ENCODE assay signal across 13 cellular contexts in the genomic region with DNA sequence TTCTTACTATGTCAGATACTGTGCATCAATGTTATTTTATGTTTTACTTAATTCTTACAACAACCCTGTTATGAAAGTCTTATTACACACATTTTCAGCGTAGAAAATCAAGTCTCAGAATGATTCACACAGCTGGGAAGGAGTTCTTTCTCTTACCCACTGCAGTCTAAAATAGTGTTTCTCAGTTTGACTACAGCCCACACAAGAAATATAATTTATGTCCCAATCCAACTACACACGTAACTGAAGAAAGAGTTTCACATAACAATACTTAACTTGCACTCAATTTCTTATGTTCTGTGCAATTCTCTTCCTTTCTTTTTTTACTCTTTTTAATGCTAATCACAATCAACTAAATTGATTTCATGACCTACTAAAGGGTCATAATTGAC.
DNase-seq lines count a peak whose midpoint lies in the region; ATAC-seq lines count a peak whose summit lies in the region.
"Had no signal": no experiment of that assay in that cellular context is flagged by ENCODE, and none has a peak within 500 bp of the region (broad histone marks: within the 10 kb centered on the region; RNA-seq: fewer than 3 reads in every experiment).

No MANE protein-coding gene starts in this region.

- peaks cover 0 to 5% of the 10 kb centered on the region in 2 donors for H3K9me3 Mint-ChIP-seq in activated T-cell treated with anti-CD3 and anti-CD28 coated beads, Interleukin-2, amount 50 U/mL, for 72 hours
- H3K9me3 Mint-ChIP-seq: activated naive CD4-positive, alpha-beta T cell treated with anti-CD3 and anti-CD28 coated beads for 36 hours had no signal

- H3K4me1 Mint-ChIP-seq in activated T-cell treated with anti-CD3 and anti-CD28 coated beads, Interleukin-2, amount 50 U/mL, for 72 hours (ENCODE audit: low read depth), result peaks cover 4% of the 10 kb centered on the region
- H3K4me1 Mint-ChIP-seq: immature natural killer cell had no signal

- H3K27me3 Mint-ChIP-seq in activated T-cell treated with anti-CD3 and anti-CD28 coated beads, Interleukin-2, amount 50 U/mL, for 72 hours (ENCODE audit: low read depth), result no peaks in the 10 kb centered on the region
- H3K27me3 Mint-ChIP-seq: effector memory CD8-positive, alpha-beta T cell had no signal

- ATAC-seq in activated T-cell treated with anti-CD3 and anti-CD28 coated beads, Interleukin-2, amount 50 U/mL, for 72 hours (replicated peaks in 1 of 2), result peak; percentile 44 to 75
- ATAC-seq in HG02678 (IDR thresholded peaks at IDR 0.05; ENCODE audit: unreplicated experiment), result peak; percentile 72
- ATAC-seq in HG03571 (IDR thresholded peaks at IDR 0.05; ENCODE audit: unreplicated experiment), result peak; percentile 64
- ATAC-seq: effector memory CD8-positive, alpha-beta T cell had no signal

- no peak overlapping the region for H3K27ac Mint-ChIP-seq in activated T-cell treated with anti-CD3 and anti-CD28 coated beads, Interleukin-2, amount 50 U/mL, for 72 hours
- H3K27ac Mint-ChIP-seq: activated naive CD4-positive, alpha-beta T cell treated with anti-CD3 and anti-CD28 coated beads for 36 hours; effector memory CD8-positive, alpha-beta T cell; immature natural killer cell had no signal

- no peaks in the 10 kb centered on the region for H3K36me3 Mint-ChIP-seq in activated T-cell treated with anti-CD3 and anti-CD28 coated beads, Interleukin-2, amount 50 U/mL, for 72 hours (ENCODE audit: insufficient read depth in 2 of 2)

- no peak for DNase-seq in activated T-cell treated with anti-CD3 and anti-CD28 coated beads, Interleukin-2, amount 50 U/mL, for 72 hours
- DNase-seq in activated T-cell treated with anti-CD3 and anti-CD28 coated beads, Interleukin-2, amount 50 U/mL, for 1 hour, result no peak
- DNase-seq in putamen (ENCODE audit: low spot score) (peak; percentile 36), NCI-H510A (lab: John Stamatoyannopoulos, UW) (no peak), EL (no peak)
- DNase-seq in stimulated activated CD4-positive, alpha-beta T cell treated with anti-CD3 and anti-CD28 coated beads, Interleukin-2, amount 100 ng/mL, for 24 hours, result no peak
- DNase-seq: activated naive CD4-positive, alpha-beta T cell treated with anti-CD3 and anti-CD28 coated beads for 36 hours; effector memory CD8-positive, alpha-beta T cell; GDM1; immature natural killer cell; NCI-H526 treated with DMSO at 0.1 percent for 48 hours had no signal

- H3K4me3 Mint-ChIP-seq in activated T-cell treated with anti-CD3 and anti-CD28 coated beads, Interleukin-2, amount 50 U/mL, for 72 hours, result no peak overlapping the region
- H3K4me3 Mint-ChIP-seq: activated naive CD4-positive, alpha-beta T cell treated with anti-CD3 and anti-CD28 coated beads for 36 hours; effector memory CD8-positive, alpha-beta T cell; immature natural killer cell had no signal
